ENCODE assay signal across 8 cellular contexts in the genomic region with DNA sequence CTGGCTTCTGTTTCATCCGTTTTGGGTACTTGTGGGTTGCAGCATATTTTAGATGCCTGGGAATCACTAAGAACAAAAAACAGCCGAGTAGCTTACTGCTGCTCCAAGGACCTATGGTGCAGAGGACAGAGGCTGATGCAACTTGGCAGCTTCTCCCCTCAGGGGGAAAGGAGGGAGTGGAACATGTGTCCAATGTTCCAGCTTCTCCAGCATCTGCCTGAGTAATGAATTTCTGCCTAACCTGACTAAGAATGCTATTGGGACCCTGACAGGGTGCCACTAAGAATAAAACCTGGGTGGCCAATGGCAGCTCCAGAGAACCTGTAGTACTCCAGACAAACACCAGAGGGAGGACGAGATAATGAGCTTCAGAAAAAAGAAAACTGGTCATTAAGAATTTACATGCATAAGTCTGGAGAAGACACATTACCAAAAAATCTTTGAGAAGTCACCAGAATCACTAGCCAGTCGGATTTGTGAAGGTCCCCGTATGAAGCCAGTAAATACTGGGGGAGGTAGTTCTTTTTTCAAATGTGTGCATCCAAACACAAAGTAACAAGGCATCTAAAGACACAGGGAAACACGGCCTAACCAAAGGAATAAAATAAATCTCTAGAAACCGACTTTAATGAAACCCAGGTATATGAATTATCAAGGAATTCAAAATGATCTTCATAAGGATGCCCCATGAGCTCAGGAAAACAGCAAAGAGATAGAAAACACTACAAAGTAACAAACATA.
DNase-seq lines count a peak whose midpoint lies in the region; ATAC-seq and TF ChIP-seq lines count a peak whose summit lies in the region.

No MANE protein-coding gene starts in this region.

- peak; percentile 74 for TF ChIP-seq CTCF in LNCAP (IDR thresholded peaks at IDR 0.05)

- H3K27me3 Mint-ChIP-seq in activated CD4-positive, alpha-beta memory T cell treated with anti-CD3 and anti-CD28 coated beads, Interleukin-2, amount 10 ng/mL, durations not matched to agents 7 days and 5 days, result no peaks in the 10 kb centered on the region

- H3K9me3 Mint-ChIP-seq in activated CD4-positive, alpha-beta memory T cell treated with anti-CD3 and anti-CD28 coated beads, Interleukin-2, amount 10 ng/mL, durations not matched to agents 7 days and 5 days, result no peaks in the 10 kb centered on the region

- no peak overlapping the region for H3K4me3 Mint-ChIP-seq in activated CD4-positive, alpha-beta memory T cell treated with anti-CD3 and anti-CD28 coated beads, Interleukin-2, amount 10 ng/mL, durations not matched to agents 7 days and 5 days

- peak; percentile 79 for ATAC-seq in GM21619 (IDR thresholded peaks at IDR 0.05; ENCODE audit: unreplicated experiment)

- POLR2A ChIA-PET in activated CD4-positive, alpha-beta memory T cell treated with anti-CD3 and anti-CD28 coated beads, Interleukin-2, amount 10 ng/mL, durations not matched to agents 7 days and 5 days (lab: Charles Lee), result no interaction called here

- DNase-seq in NCI-H1105 treated with DMSO at 0.1 percent for 48 hours (lab: John Stamatoyannopoulos, UW) (peak; percentile 0), NCI-H1105 (lab: John Stamatoyannopoulos, UW) (no peak), fibroblast of peridontal ligament (ENCODE audit: extremely low read depth) (peak; percentile 74), retina (peak; percentile 22), Ammon's horn (ENCODE audit: low spot score) (no peak)
- peak; percentile 28 for DNase-seq in activated CD4-positive, alpha-beta memory T cell treated with anti-CD3 and anti-CD28 coated beads, Interleukin-2, amount 10 ng/mL, durations not matched to agents 7 days and 5 days

- no peak overlapping the region for H3K27ac Mint-ChIP-seq in activated CD4-positive, alpha-beta memory T cell treated with anti-CD3 and anti-CD28 coated beads, Interleukin-2, amount 10 ng/mL, durations not matched to agents 7 days and 5 days

- CTCF ChIA-PET in activated CD4-positive, alpha-beta memory T cell treated with anti-CD3 and anti-CD28 coated beads, Interleukin-2, amount 10 ng/mL, durations not matched to agents 7 days and 5 days (lab: Charles Lee), result interaction anchor here (0.7 to 2.9 kb wide), 15 partner anchors 10 to 1100 kb away, joined by 3 to 27 read pairs (median 4); no protein-coding TSS in a partner anchor

- H3K4me1 Mint-ChIP-seq in activated CD4-positive, alpha-beta memory T cell treated with anti-CD3 and anti-CD28 coated beads, Interleukin-2, amount 10 ng/mL, durations not matched to agents 7 days and 5 days, result no peaks in the 10 kb centered on the region

- no peaks in the 10 kb centered on the region for H3K36me3 Mint-ChIP-seq in activated CD4-positive, alpha-beta memory T cell treated with anti-CD3 and anti-CD28 coated beads, Interleukin-2, amount 10 ng/mL, durations not matched to agents 7 days and 5 days (ENCODE audit: low read depth)

Comparison
In these comparisons a context has a peak if more than half of its experiments do, and no peak if none do; other contexts are left out.
1. DNase-seq: peak in NCI-H1105 treated with DMSO at 0.1 percent for 48 hours (single experiment), activated CD4-positive, alpha-beta memory T cell treated with anti-CD3 and anti-CD28 coated beads, Interleukin-2, amount 10 ng/mL, durations not matched to agents 7 days and 5 days (single experiment), fibroblast of peridontal ligament (single experiment) and retina (single experiment); none in NCI-H1105 (single experiment) and Ammon's horn (single experiment).